Comparison of ENCODE assay signal across 8 cellular contexts in genomic region chr10:130136214-130137076, GRCh38. TPM values are rescaled to one million over a fixed set of nuclear protein-coding genes. Genes with fewer than 3 reads are reported as not detected.
A peak's percentile ranks its signal among the peaks of the same experiment; 100 is the strongest.
DNase-seq lines count a peak whose midpoint lies in the region; ATAC-seq, FAIRE-seq and TF ChIP-seq lines count a peak whose summit lies in the region.

Gene GLRX3 (plus strand): TSS chr10:130136391. CDS start chr10:130136421, 30 bp downstream.

- POLR2A ChIA-PET in A549 (lab: Yijun Ruan, JAX), result interaction anchor here (1.0 to 5.7 kb wide), 2 partner anchors 9 to 26 kb away, joined by 4 to 188 read pairs; partner anchors contain the start of gene C10orf143

- no peak for FAIRE-seq in A549 (lab: Jason Lieb, UNC)

- peak within 1 kb of the TSS; percentile 98 for H3K4me2 ChIP-seq in A549

- peak; percentile 77 for TF ChIP-seq POLR2A in A549 (IDR thresholded peaks at IDR 0.05; ENCODE audit: low read length)

- H3K27ac ChIP-seq in A549, result peak within 1 kb of the TSS; percentile 96 to 98
- H3K27ac ChIP-seq in caudate nucleus (ENCODE audit: low read depth, low read length), result peak within 1 kb of the TSS; percentile 36

- CTCF ChIA-PET in A549 (lab: Yijun Ruan, JAX), result interaction anchor here (0.6 to 3.6 kb wide), 6 partner anchors 12 to 1733 kb away, joined by 3 to 20 read pairs (median 4); partner anchors contain the start of gene C10orf143

- TF ChIP-seq CTCF in A549 (IDR thresholded peaks at IDR 0.05), result no peak

- WGBS in A549 (ENCODE audit: missing lambda C conversion rate), result no CpG with 5 or more reads among the region's 98 CpGs

- TF ChIP-seq RAD21 in A549 (conservative IDR thresholded peaks at IDR 0.05 in 1 of 2, IDR thresholded peaks at IDR 0.05 in 1 of 2), result no peak

- peak; percentile 83 to 93 for ATAC-seq in A549
- peak; percentile 79 for ATAC-seq in GM18517 (IDR thresholded peaks at IDR 0.05; ENCODE audit: unreplicated experiment)
- peak; percentile 82 for ATAC-seq in HG03039 (IDR thresholded peaks at IDR 0.05; ENCODE audit: unreplicated experiment)

- H3K4me1 ChIP-seq in A549, result peaks cover 29% of the 10 kb centered on the region

- TF ChIP-seq EP300 in A549 (IDR thresholded peaks at IDR 0.05), result no peak

- no peaks in the 10 kb centered on the region for H3K9me3 ChIP-seq in A549

- peak within 1 kb of the TSS; percentile 98 for H3K4me3 ChIP-seq in A549

- DNase-seq in A549 (ENCODE audit: low read depth in 1 of 2, low spot score in 1 of 2) (peak; percentile 78 to 83), NCI-H2196 (lab: John Stamatoyannopoulos, UW; ENCODE audit: unreplicated experiment) (peak; percentile 68), caudate nucleus (lab: John Stamatoyannopoulos, UW) (peak in 60 of 61 donors; percentile 9 to 89 (median 76)), inferior parietal cortex (ENCODE audit: extremely low spot score) (peak; percentile 81)
- DNase-seq in activated CD4-positive, CD25-positive, alpha-beta regulatory T cell (lab: John Stamatoyannopoulos, UW), result peak; percentile 78 to 86 (median 82)
- DNase-seq in stimulated activated CD4-positive, alpha-beta T cell treated with anti-CD3 and anti-CD28 coated beads, Interleukin-12 subunit alpha, Interleukin-12 subunit beta, amount 100 ng/mL, for 24 hours (ENCODE audit: low read depth in 2 of 2), result peak; percentile 75 to 87

TF ChIP-seq in A549, 52 proteins besides CTCF, POLR2A, EP300 and RAD21:
- TF ChIP-seq TFCP2L1 (CRISPR knock-in tag; IDR thresholded peaks at IDR 0.05) (0 out of 2 replicates have a peak, but pooled peaks have one; percentile 25), FOSL2 (IDR thresholded peaks at IDR 0.05) (no peak), FOSL2 (CRISPR knock-in tag; IDR thresholded peaks at IDR 0.05) (peak; percentile 45; the same call in 1 of the 2 replicates), USF2 (IDR thresholded peaks at IDR 0.05) (no peak), PHF8 (IDR thresholded peaks at IDR 0.05; ENCODE audit: borderline replicate concordance, low read depth) (peak; percentile 61), TP53 (CRISPR knock-in tag; IDR thresholded peaks at IDR 0.05) (no peak), BCL3 (IDR thresholded peaks at IDR 0.05) (peak; percentile 56; the same call in 1 of the 3 replicates), JUN (IDR thresholded peaks at IDR 0.05) (peak in 1 of 2 experiments; percentile 79; a peak in 3 of 5 replicates), ZFP36 (IDR thresholded peaks at IDR 0.05; ENCODE audit: borderline replicate concordance, partially characterized antibody) (no peak), KDM5A (IDR thresholded peaks at IDR 0.05) (peak; percentile 91)
- TF ChIP-seq, protein P1, sequence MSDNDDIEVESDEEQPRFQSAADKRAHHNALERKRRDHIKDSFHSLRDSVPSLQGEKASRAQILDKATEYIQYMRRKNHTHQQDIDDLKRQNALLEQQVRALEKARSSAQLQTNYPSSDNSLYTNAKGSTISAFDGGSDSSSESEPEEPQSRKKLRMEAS (IDR thresholded peaks at IDR 0.05), result peak; percentile 81
- TF ChIP-seq, protein P2, sequence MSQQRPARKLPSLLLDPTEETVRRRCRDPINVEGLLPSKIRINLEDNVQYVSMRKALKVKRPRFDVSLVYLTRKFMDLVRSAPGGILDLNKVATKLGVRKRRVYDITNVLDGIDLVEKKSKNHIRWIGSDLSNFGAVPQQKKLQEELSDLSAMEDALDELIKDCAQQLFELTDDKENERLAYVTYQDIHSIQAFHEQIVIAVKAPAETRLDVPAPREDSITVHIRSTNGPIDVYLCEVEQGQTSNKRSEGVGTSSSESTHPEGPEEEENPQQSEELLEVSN (IDR thresholded peaks at IDR 0.05; ENCODE audit: borderline replicate concordance, low read depth), result peak; percentile 44; the same call in 1 of the 2 replicates

RNA-seq across cellular contexts. Expression of gene GLRX3, which starts in this region (rescaled TPM):
- polyA plus RNA-seq in A549 (2011; rRNA removed), result 185 and 219 TPM in 2 replicates
- 136 and 170 TPM in 2 replicates for polyA plus RNA-seq in A549 (2012; cell fraction: cytosol; rRNA removed)
- 77.4 and 87.5 TPM in 2 replicates for polyA plus RNA-seq in A549 (2012; cell fraction: nucleus; rRNA removed)
- polyA plus RNA-seq in A549 (2017; fragmentation: RNase III; extraction: RNeasy Plus Mini Kit Qiagen cat#74134 plus additional on column Dnase treatment), result 139 to 167 TPM (median 153 TPM) in 3 replicates
- 24.1 and 26.4 TPM in 2 replicates for polyA minus RNA-seq in A549 (2011; rRNA and poly(A)+ RNA removed)

Comparison
In these comparisons a context has a peak if more than half of its experiments do, and no peak if none do; other contexts are left out.
1. Peak in every context shown above with its lines: DNase-seq, ATAC-seq, H3K4me3 ChIP-seq and H3K27ac ChIP-seq.